In the genomic region with DNA sequence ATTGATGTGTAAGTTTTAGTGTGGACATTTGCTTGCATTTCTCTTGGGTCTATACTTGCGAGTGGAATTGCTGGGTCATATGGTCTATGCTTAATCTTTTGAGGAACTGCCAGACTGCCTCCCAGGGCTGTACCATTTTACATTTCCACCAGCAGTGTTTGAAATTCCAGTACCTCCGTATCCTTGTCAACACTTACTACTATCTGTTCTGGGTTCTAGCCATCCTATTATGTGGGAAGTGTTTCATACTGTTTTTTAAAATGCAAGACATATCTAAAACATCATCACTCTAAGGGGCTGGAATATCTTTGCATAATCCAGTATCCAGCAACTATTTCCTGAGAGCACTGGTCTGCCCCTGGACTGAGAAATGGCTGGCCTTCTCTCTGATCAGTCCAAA, we compare ENCODE assay signal across 35 cellular contexts.
"Had no signal": no experiment of that assay in that cellular context is flagged by ENCODE, and none has a peak within 500 bp of the region (broad histone marks: within the 10 kb centered on the region; RNA-seq: fewer than 3 reads in every experiment).

No MANE protein-coding gene starts in this region.

- H3K36me3 Mint-ChIP-seq: activated CD4-positive, alpha-beta memory T cell treated with anti-CD3 and anti-CD28 coated beads for 36 hours; activated naive CD4-positive, alpha-beta T cell treated with anti-CD3 and anti-CD28 coated beads, Interleukin-2, amount 50 U/mL, for 72 hours; activated naive CD8-positive, alpha-beta T cell treated with anti-CD3 and anti-CD28 coated beads for 36 hours; brain had no signal

- DNase-seq: activated B cell treated with CpG ODN at 0.5 μM for 24 hours; activated CD4-positive, alpha-beta memory T cell treated with anti-CD3 and anti-CD28 coated beads for 36 hours; activated CD4-positive, alpha-beta T cell treated with anti-CD3 and anti-CD28 coated beads for 4 hours; activated CD4-positive, alpha-beta T cell treated with anti-CD3 and anti-CD28 coated beads, Interleukin-2, amount 10 ng/mL, durations not matched to agents 24 days and 14 days; activated CD4-positive, alpha-beta T cell treated with anti-CD3 and anti-CD28 coated beads, Interleukin-2, amount 50 U/mL, for 1 hour; activated CD4-positive, alpha-beta T cell treated with anti-CD3 and anti-CD28 coated beads, Interleukin-2, amount 50 U/mL, for 4 hours; activated CD4-positive, CD25-positive, alpha-beta regulatory T cell treated with anti-CD3 and anti-CD28 coated beads, Interleukin-2, amount 50 U/mL, for 72 hours; activated CD8-positive, alpha-beta memory T cell treated with anti-CD3 and anti-CD28 coated beads, Interleukin-2, amount 50 U/mL, for 4 hours; activated CD8-positive, alpha-beta T cell treated with anti-CD3 and anti-CD28 coated beads for 36 hours; activated effector memory CD4-positive, alpha-beta T cell treated with anti-CD3 and anti-CD28 coated beads, Interleukin-2, amount 50 U/mL, for 16 hours; activated gamma-delta T cell treated with Interleukin-2 at 50 U/mL for 16 hours; activated naive CD4-positive, alpha-beta T cell; activated naive CD4-positive, alpha-beta T cell treated with anti-CD3 and anti-CD28 coated beads for 36 hours; activated naive CD4-positive, alpha-beta T cell treated with anti-CD3 and anti-CD28 coated beads, Interleukin-2, amount 50 U/mL, for 16 hours; activated naive CD8-positive, alpha-beta T cell treated with anti-CD3 and anti-CD28 coated beads for 36 hours; activated T-cell treated with anti-CD3 and anti-CD28 coated beads for 4 hours; activated T-cell treated with anti-CD3 and anti-CD28 coated beads, Interleukin-2, amount 50 U/mL, for 1 hour; activated T-cell treated with anti-CD3 and anti-CD28 coated beads, Interleukin-2, amount 50 U/mL, for 4 hours; activated T-cell treated with anti-CD3 and anti-CD28 coated beads, Interleukin-2, amount 50 U/mL, for 72 hours; adrenal gland; amniotic stem cell; caudate nucleus; cerebellar nuclear complex; T-helper 2 cell; T-helper 9 cell had no signal

- H3K36me3 ChIP-seq: adrenal gland, cardiac muscle cell had no signal

- H3K4me1 Mint-ChIP-seq: activated T-helper 17 cell treated with anti-CD3 and anti-CD28 coated beads, Interleukin-2, amount 50 U/mL, for 72 hours; central memory CD8-positive, alpha-beta T cell had no signal

- H3K9me3 Mint-ChIP-seq: activated CD4-positive, alpha-beta T cell treated with anti-CD3 and anti-CD28 coated beads, Interleukin-2, amount 10 ng/mL, durations not matched to agents 24 days and 14 days; activated CD8-positive, alpha-beta T cell treated with anti-CD3 and anti-CD28 coated beads for 36 hours; activated naive CD4-positive, alpha-beta T cell treated with anti-CD3 and anti-CD28 coated beads, Interleukin-2, amount 50 U/mL, for 72 hours; activated naive CD8-positive, alpha-beta T cell treated with anti-CD3 and anti-CD28 coated beads for 36 hours; activated T-helper 1 cell treated with anti-CD3 and anti-CD28 coated beads, Interleukin-12 subunit alpha, Interleukin-12 subunit beta, Interleukin-2, Interleukin-4 antibody, amounts not matched to agents 30 ng/mL and 10 ng/mL and 1 ng/mL, durations not matched to agents 14 hours and 24 hours and 36 hours; activated T-helper 17 cell treated with anti-CD3 and anti-CD28 coated beads, Interleukin-2, amount 50 U/mL, for 72 hours; central memory CD8-positive, alpha-beta T cell; T-helper 2 cell treated with Interferon-gamma antibody and Interleukin-4, amounts not matched to agents 5 μg/mL and 100 μg/mL, for 36 hours had no signal

- H3K27me3 ChIP-seq: adrenal gland, cardiac muscle cell had no signal

- FAIRE-seq: colon, TTC549 had no signal

- H3K4me1 ChIP-seq: adrenal gland had no signal

- H3K27ac Mint-ChIP-seq: activated B cell treated with CpG ODN at 0.5 μM for 24 hours; activated CD4-positive, alpha-beta memory T cell treated with anti-CD3 and anti-CD28 coated beads for 36 hours; activated CD4-positive, alpha-beta T cell treated with anti-CD3 and anti-CD28 coated beads, Interleukin-2, amount 10 ng/mL, durations not matched to agents 24 days and 14 days; activated CD8-positive, alpha-beta T cell treated with anti-CD3 and anti-CD28 coated beads for 36 hours; activated naive CD4-positive, alpha-beta T cell treated with anti-CD3 and anti-CD28 coated beads for 36 hours; activated naive CD4-positive, alpha-beta T cell treated with anti-CD3 and anti-CD28 coated beads, Interleukin-2, amount 50 U/mL, for 72 hours; activated naive CD8-positive, alpha-beta T cell treated with anti-CD3 and anti-CD28 coated beads for 36 hours; activated T-cell treated with anti-CD3 and anti-CD28 coated beads, Interleukin-2, amount 50 U/mL, for 72 hours; activated T-helper 1 cell treated with anti-CD3 and anti-CD28 coated beads, Interleukin-12 subunit alpha, Interleukin-12 subunit beta, Interleukin-2, Interleukin-4 antibody, amounts not matched to agents 30 ng/mL and 10 ng/mL and 1 ng/mL, durations not matched to agents 14 hours and 24 hours and 36 hours; activated T-helper 17 cell treated with anti-CD3 and anti-CD28 coated beads, Interleukin-2, amount 50 U/mL, for 72 hours; brain; T-helper 2 cell treated with Interferon-gamma antibody and Interleukin-4, amounts not matched to agents 5 μg/mL and 100 μg/mL, for 36 hours had no signal

- ATAC-seq: activated CD8-positive, alpha-beta T cell treated with anti-CD3 and anti-CD28 coated beads for 36 hours; activated naive CD4-positive, alpha-beta T cell treated with anti-CD3 and anti-CD28 coated beads, Interleukin-2, amount 50 U/mL, for 72 hours; activated T-cell treated with anti-CD3 and anti-CD28 coated beads, Interleukin-2, amount 50 U/mL, for 4 hours; activated T-cell treated with anti-CD3 and anti-CD28 coated beads, Interleukin-2, amount 50 U/mL, for 72 hours; activated T-helper 17 cell treated with anti-CD3 and anti-CD28 coated beads, Interleukin-2, amount 50 U/mL, for 72 hours had no signal

- H3K9me3 ChIP-seq: adrenal gland had no signal

- H3K27ac ChIP-seq: adrenal gland, cardiac muscle cell, VCaP had no signal

- H3K4me3 ChIP-seq: adrenal gland, cardiac muscle cell had no signal

- H3K27me3 Mint-ChIP-seq: activated CD4-positive, alpha-beta memory T cell treated with anti-CD3 and anti-CD28 coated beads for 36 hours; activated CD8-positive, alpha-beta T cell treated with anti-CD3 and anti-CD28 coated beads for 36 hours; activated naive CD8-positive, alpha-beta T cell treated with anti-CD3 and anti-CD28 coated beads for 36 hours; activated T-helper 17 cell treated with anti-CD3 and anti-CD28 coated beads, Interleukin-2, amount 50 U/mL, for 72 hours; central memory CD8-positive, alpha-beta T cell had no signal

- H3K4me3 Mint-ChIP-seq: activated B cell treated with CpG ODN at 0.5 μM for 24 hours; activated CD4-positive, alpha-beta memory T cell treated with anti-CD3 and anti-CD28 coated beads for 36 hours; activated CD4-positive, alpha-beta T cell treated with anti-CD3 and anti-CD28 coated beads, Interleukin-2, amount 10 ng/mL, durations not matched to agents 24 days and 14 days; activated CD8-positive, alpha-beta T cell treated with anti-CD3 and anti-CD28 coated beads for 36 hours; activated naive CD4-positive, alpha-beta T cell treated with anti-CD3 and anti-CD28 coated beads for 36 hours; activated naive CD8-positive, alpha-beta T cell treated with anti-CD3 and anti-CD28 coated beads for 36 hours; activated T-cell treated with anti-CD3 and anti-CD28 coated beads, Interleukin-2, amount 50 U/mL, for 4 hours; activated T-cell treated with anti-CD3 and anti-CD28 coated beads, Interleukin-2, amount 50 U/mL, for 72 hours; activated T-helper 1 cell treated with anti-CD3 and anti-CD28 coated beads, Interleukin-12 subunit alpha, Interleukin-12 subunit beta, Interleukin-2, Interleukin-4 antibody, amounts not matched to agents 30 ng/mL and 10 ng/mL and 1 ng/mL, durations not matched to agents 14 hours and 24 hours and 36 hours; activated T-helper 17 cell treated with anti-CD3 and anti-CD28 coated beads, Interleukin-2, amount 50 U/mL, for 72 hours; brain; central memory CD8-positive, alpha-beta T cell; T-helper 2 cell treated with Interferon-gamma antibody and Interleukin-4, amounts not matched to agents 5 μg/mL and 100 μg/mL, for 36 hours had no signal
